Comparison of ENCODE assay signal across 8 cellular contexts in genomic region chr1:53238197-53239155, GRCh38.
DNase-seq lines count a peak whose midpoint lies in the region; ATAC-seq lines count a peak whose summit lies in the region.

Gene MAGOH (minus strand): TSS chr1:53238518. CDS start chr1:53238448, 70 bp downstream.

- ATAC-seq in GM19023 (IDR thresholded peaks at IDR 0.05; ENCODE audit: unreplicated experiment) (peak; percentile 97), HG03280 (IDR thresholded peaks at IDR 0.05; ENCODE audit: unreplicated experiment) (peak; percentile 99)

- DNase-seq in AG08396 (ENCODE audit: low spot score): peak; percentile 94
- DNase-seq in NCI-H345 treated with DMSO at 0.1 percent for 48 hours (lab: John Stamatoyannopoulos, UW; ENCODE audit: unreplicated experiment): peak; percentile 82
- peak; percentile 87 to 92 (median 90) for DNase-seq in activated CD4-positive, CD25-positive, alpha-beta regulatory T cell (lab: John Stamatoyannopoulos, UW)
- DNase-seq in central memory CD4-positive, alpha-beta T cell: peak; percentile 92
- peak; percentile 95 for DNase-seq in inferior parietal cortex (ENCODE audit: extremely low spot score)
- DNase-seq in stimulated activated CD4-positive, alpha-beta T cell treated with anti-CD3 and anti-CD28 coated beads, Interleukin-12 subunit alpha, Interleukin-12 subunit beta, amount 100 ng/mL, for 24 hours (ENCODE audit: low read depth in 2 of 2): peak; percentile 91 to 94

Comparison
In these comparisons a context has a peak if more than half of its experiments do, and no peak if none do; other contexts are left out.
1. Peak in every context shown above with its lines: DNase-seq and ATAC-seq.